In the genomic region with DNA sequence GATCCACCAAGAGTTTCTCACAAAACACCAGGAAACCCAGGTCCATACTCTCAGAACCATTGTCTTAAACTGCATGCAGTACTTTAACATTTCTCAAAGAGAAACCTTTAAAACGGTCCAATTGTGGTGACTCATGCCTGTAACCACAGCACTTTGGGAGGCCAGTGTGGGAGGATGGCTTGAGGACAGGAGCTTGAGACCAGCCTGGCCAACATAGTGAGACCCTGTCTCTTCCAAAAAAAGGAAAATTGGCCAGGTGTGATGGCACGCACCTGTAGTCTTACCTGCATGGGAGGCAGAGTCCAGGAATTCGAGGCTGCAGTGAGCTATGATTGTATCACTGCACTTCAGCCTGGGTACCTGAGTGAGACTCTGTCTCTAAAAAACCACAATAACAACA, we compare ENCODE assay signal across 1 cellular context.
TF ChIP-seq lines count a peak whose summit lies in the region.

No MANE protein-coding gene starts in this region.

TF ChIP-seq in K562, 482 proteins besides CTCF, POLR2A, EP300 and RAD21 (continued from another document):
- no peak for TF ChIP-seq SNIP1 (IDR thresholded peaks at IDR 0.05; ENCODE audit: low read depth)
- no peak for TF ChIP-seq LARP7 (IDR thresholded peaks at IDR 0.05)
- no peak for TF ChIP-seq NONO (IDR thresholded peaks at IDR 0.05; ENCODE audit: low read depth in 2 of 2, low read length in 1 of 2)
- peak; percentile 100 for TF ChIP-seq ZNF121 (CRISPR knock-in tag; conservative IDR thresholded peaks at IDR 0.05)
- TF ChIP-seq ZNF165 (CRISPR knock-in tag; IDR thresholded peaks at IDR 0.05; ENCODE audit: borderline replicate concordance) = no peak
- 0 out of 2 replicates have a peak, but pooled peaks have one; percentile 27 for TF ChIP-seq ADNP (tag; IDR thresholded peaks at IDR 0.05)
- no peak for TF ChIP-seq RBM39 (optimal IDR thresholded peaks at IDR 0.05; ENCODE audit: low read depth, low read length)
